10 cellular contexts compared by ENCODE assay signal in the genomic region with DNA sequence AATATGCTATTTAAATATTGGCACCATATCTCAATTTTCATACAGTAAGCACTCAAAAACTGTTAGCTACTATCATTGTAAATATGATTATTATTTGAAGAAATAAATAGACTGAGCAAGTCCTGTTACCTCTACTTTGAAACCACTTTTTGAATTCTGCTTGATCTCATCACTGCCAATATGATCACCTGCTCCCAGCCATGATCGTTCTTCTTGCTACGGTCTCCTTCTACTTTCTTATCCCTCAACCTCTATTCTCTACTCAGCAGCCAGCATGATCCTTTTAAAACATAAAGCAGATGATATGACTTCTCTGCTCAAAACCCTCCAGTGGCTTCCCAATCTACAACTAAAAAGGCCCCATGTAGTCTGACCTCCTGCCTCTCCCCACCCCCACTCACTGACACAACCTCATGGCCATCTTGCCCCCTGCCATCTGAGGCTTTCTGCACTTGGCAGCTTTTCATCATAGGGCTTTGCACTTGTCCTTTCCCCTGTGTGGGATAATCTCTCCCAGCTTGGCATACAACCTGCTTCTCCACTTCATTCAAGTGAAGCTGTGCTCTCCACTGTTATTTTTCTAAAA. TPM values are rescaled to one million over a fixed set of nuclear protein-coding genes. Genes with fewer than 3 reads are reported as not detected.
DNase-seq lines count a peak whose midpoint lies in the region; ATAC-seq and TF ChIP-seq lines count a peak whose summit lies in the region.
"Had no signal": no experiment of that assay in that cellular context is flagged by ENCODE, and none has a peak within 500 bp of the region (broad histone marks: within the 10 kb centered on the region; RNA-seq: fewer than 3 reads in every experiment).

No MANE protein-coding gene starts in this region.

- H3K27me3 ChIP-seq in DND-41 (ENCODE audit: insufficient read depth, low read length, poor library complexity) (no peaks in the 10 kb centered on the region), GM23248 (replicated peaks; ENCODE audit: insufficient read depth) (no peaks in the 10 kb centered on the region), foreskin keratinocyte (no peaks in the 10 kb centered on the region)

- 94 to 99% methylated on average over 2 of the region's 2 CpGs for WGBS in GM23248 (ENCODE audit: low coverage in 1 of 2, low lambda C conversion rate in 2 of 2, missing lambda C conversion rate in 2 of 2), 2 experiments

- H3K4me3 ChIP-seq in DND-41 (ENCODE audit: low read depth in 1 of 2, low read length in 2 of 2): peak overlapping the region in 1 of 2 experiments; percentile 47; a peak in 2 of 4 replicates
- no peak overlapping the region for H3K4me3 ChIP-seq in GM23248
- H3K4me3 ChIP-seq: cardiac muscle cell had no signal

- H3K27ac ChIP-seq in DND-41 (ENCODE audit: low read length) (peak overlapping the region; percentile 87), GM23248 (no peak overlapping the region), foreskin keratinocyte (no peak overlapping the region)
- H3K27ac ChIP-seq: cardiac muscle cell had no signal

- H3K4me3 Mint-ChIP-seq in T-helper 2 cell treated with Interferon-gamma antibody and Interleukin-4, amounts not matched to agents 5 μg/mL and 100 μg/mL, for 36 hours: peak overlapping the region; percentile 86
- H3K4me3 Mint-ChIP-seq in naive B cell: peak overlapping the region in 7 of 8 donors; percentile 75 to 94 (median 82)

- no peaks in the 10 kb centered on the region for H3K79me2 ChIP-seq in DND-41 (ENCODE audit: insufficient read depth, low read length)
- H3K79me2 ChIP-seq in GM23248 (ENCODE audit: insufficient read depth): no peaks in the 10 kb centered on the region

- H4K20me1 ChIP-seq in DND-41 (ENCODE audit: insufficient read depth, low read length): no peaks in the 10 kb centered on the region
- H4K20me1 ChIP-seq in GM23248 (ENCODE audit: insufficient read depth): no peaks in the 10 kb centered on the region

- H3K9me3 ChIP-seq in DND-41 (ENCODE audit: insufficient read depth, low read length, severe bottlenecking): no peaks in the 10 kb centered on the region
- H3K9me3 ChIP-seq in GM23248 (ENCODE audit: low read depth): no peaks in the 10 kb centered on the region

- H3K36me3 ChIP-seq in DND-41 (ENCODE audit: insufficient read depth, low read length): no peaks in the 10 kb centered on the region
- H3K36me3 ChIP-seq in GM23248 (ENCODE audit: low read depth): no peaks in the 10 kb centered on the region
- H3K36me3 ChIP-seq: cardiac muscle cell had no signal

- H3K4me2 ChIP-seq in DND-41 (ENCODE audit: insufficient read depth, low read length) (peak overlapping the region; percentile 60), GM23248 (ENCODE audit: unreplicated experiment) (no peak overlapping the region)

- no peaks in the 10 kb centered on the region for H3K36me3 Mint-ChIP-seq in T-helper 2 cell treated with Interferon-gamma antibody and Interleukin-4, amounts not matched to agents 5 μg/mL and 100 μg/mL, for 36 hours (ENCODE audit: low read depth)
- H3K36me3 Mint-ChIP-seq in naive B cell: no peaks in the 10 kb centered on the region

- H3K27me3 Mint-ChIP-seq in T-helper 2 cell treated with Interferon-gamma antibody and Interleukin-4, amounts not matched to agents 5 μg/mL and 100 μg/mL, for 36 hours (ENCODE audit: low read depth): no peaks in the 10 kb centered on the region
- peaks cover 10 to 16% (median 12%) of the 10 kb centered on the region in 3 donors for H3K27me3 Mint-ChIP-seq in naive B cell

- H2AFZ ChIP-seq in DND-41 (ENCODE audit: low read depth, low read length): peak overlapping the region; percentile 67
- H2AFZ ChIP-seq in GM23248: no peak overlapping the region; the same call in 1 of the 2 replicates

- peak overlapping the region; percentile 49 for H3K9ac ChIP-seq in DND-41 (ENCODE audit: low read depth, low read length)
- H3K9ac ChIP-seq in GM23248: no peak overlapping the region

- H3K4me1 ChIP-seq in DND-41 (ENCODE audit: insufficient read depth, low read length) (peaks cover 68% of the 10 kb centered on the region), GM23248 (ENCODE audit: insufficient read depth) (peaks cover 11% of the 10 kb centered on the region), foreskin keratinocyte (no peaks in the 10 kb centered on the region)

- in situ Hi-C loops in GM23248 (cut with MboI): no loop called here

- peak; percentile 25 for ATAC-seq in DND-41 (ENCODE audit: insufficient read depth, low read depth)
- ATAC-seq in GM21515 (IDR thresholded peaks at IDR 0.05; ENCODE audit: unreplicated experiment): peak; percentile 15
- ATAC-seq in naive B cell (ENCODE audit: low read depth in 2 of 2): no peak
- no peak for ATAC-seq in foreskin keratinocyte

- H3F3A ChIP-seq in GM23248 (ENCODE audit: insufficient read depth): 0 out of 2 replicates have a peak, but pooled peaks cover under 1% of the 10 kb centered on the region

- TF ChIP-seq CTCF in DND-41 (IDR thresholded peaks at IDR 0.05; ENCODE audit: borderline replicate concordance, extremely low read depth, low read length, poor library complexity, severe bottlenecking) (no peak), foreskin keratinocyte (conservative IDR thresholded peaks at IDR 0.05) (no peak)

- peaks cover 57% of the 10 kb centered on the region for H3K4me1 Mint-ChIP-seq in T-helper 2 cell treated with Interferon-gamma antibody and Interleukin-4, amounts not matched to agents 5 μg/mL and 100 μg/mL, for 36 hours (ENCODE audit: low read depth)
- H3K4me1 Mint-ChIP-seq in naive B cell: peaks cover 29 to 38% (median 31%) of the 10 kb centered on the region in 3 donors

- no peaks in the 10 kb centered on the region for H3K9me2 ChIP-seq in GM23248 (ENCODE audit: insufficient read depth)

- DNase-seq in DND-41: no peak
- no peak for DNase-seq in T-helper 2 cell treated with Interferon-gamma antibody and Interleukin-4, amounts not matched to agents 5 μg/mL and 100 μg/mL, for 36 hours (ENCODE audit: low spot score)
- no peak for DNase-seq in naive B cell
- no peak for DNase-seq in LoVo (ENCODE audit: low spot score)
- DNase-seq in GM23248: no peak
- no peak for DNase-seq in foreskin keratinocyte
- DNase-seq in SW 1271 (lab: John Stamatoyannopoulos, UW): no peak
- DNase-seq: activated CD4-positive, CD25-positive, alpha-beta regulatory T cell had no signal

- H3K9me3 Mint-ChIP-seq in T-helper 2 cell treated with Interferon-gamma antibody and Interleukin-4, amounts not matched to agents 5 μg/mL and 100 μg/mL, for 36 hours: no peaks in the 10 kb centered on the region
- no peaks in the 10 kb centered on the region for H3K9me3 Mint-ChIP-seq in naive B cell

- peak overlapping the region; percentile 98 for H3K27ac Mint-ChIP-seq in T-helper 2 cell treated with Interferon-gamma antibody and Interleukin-4, amounts not matched to agents 5 μg/mL and 100 μg/mL, for 36 hours
- H3K27ac Mint-ChIP-seq in naive B cell: peak overlapping the region; percentile 8 to 83 (median 32)

RNA-seq across cellular contexts. Expression of a gene that starts 27.2 kb away (rescaled TPM):
- polyA plus RNA-seq in naive B cell (ENCODE audit: low read depth in 6 of 6) (not detected), GM23248 (2016; fragmentation: Nextera tagmentation; extraction: Ambion mirVana) (0.24 and 0.34 TPM in 2 replicates), foreskin keratinocyte (0.07 and 0.09 TPM in 2 replicates)
- not detected in 2 replicates for total RNA-seq in GM23248 (2014; rRNA removed; shearing (Covaris generic))
- total RNA-seq in foreskin keratinocyte: under 0.01 and 0.03 TPM in 2 replicates

Comparison
In these comparisons a context has a peak if more than half of its experiments do, and no peak if none do; other contexts are left out.
1. ATAC-seq: peak in DND-41 (single experiment) and GM21515 (single experiment); none in naive B cell (0 of 2) and foreskin keratinocyte (single experiment).